29 cellular contexts compared by ENCODE assay signal in the genomic region with DNA sequence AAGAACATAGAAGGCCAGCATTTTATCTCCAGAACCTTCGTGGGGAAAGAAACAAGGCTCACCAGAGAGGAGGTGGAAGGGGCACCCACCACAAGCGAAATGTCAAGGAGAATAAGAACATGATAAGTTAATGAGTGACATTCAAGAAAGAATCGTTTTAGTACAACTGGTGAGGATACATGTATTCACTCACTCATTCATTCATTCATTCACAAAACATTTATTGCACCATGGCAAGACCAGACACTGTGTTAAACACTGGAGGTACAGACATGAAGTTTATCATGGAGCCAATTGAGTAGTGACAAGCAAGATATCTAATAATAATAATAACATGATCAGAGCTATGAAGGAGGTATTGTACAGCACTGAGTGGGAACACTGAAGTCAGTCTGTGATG. TPM values are rescaled to one million over a fixed set of nuclear protein-coding genes. Genes with fewer than 3 reads are reported as not detected.
DNase-seq lines count a peak whose midpoint lies in the region; ATAC-seq, FAIRE-seq and TF ChIP-seq lines count a peak whose summit lies in the region.
"Had no signal": no experiment of that assay in that cellular context is flagged by ENCODE, and none has a peak within 500 bp of the region (broad histone marks: within the 10 kb centered on the region; RNA-seq: fewer than 3 reads in every experiment).

No MANE protein-coding gene starts in this region.

- no peak for TF ChIP-seq CTCF in astrocyte (IDR thresholded peaks at IDR 0.05; ENCODE audit: insufficient read depth, low read depth, low read length)
- TF ChIP-seq CTCF in transverse colon (IDR thresholded peaks at IDR 0.05) = no peak

- CTCF ChIA-PET in activated naive CD4-positive, alpha-beta T cell treated with anti-CD3 and anti-CD28 coated beads, Interleukin-2, amount 10 ng/mL, durations not matched to agents 7 days and 5 days (lab: Charles Lee) = no interaction called here
- CTCF ChIA-PET in naive thymus-derived CD4-positive, alpha-beta T cell (lab: Charles Lee) = no interaction called here

- no peak for DNase-seq in activated naive CD4-positive, alpha-beta T cell treated with anti-CD3 and anti-CD28 coated beads, Interleukin-2, amount 10 ng/mL, durations not matched to agents 7 days and 5 days
- DNase-seq in activated naive CD4-positive, alpha-beta T cell (lab: John Stamatoyannopoulos, UW) = no peak
- DNase-seq in astrocyte (ENCODE audit: low read depth) (no peak), transverse colon (no peak)
- no peak for DNase-seq in naive thymus-derived CD4-positive, alpha-beta T cell
- DNase-seq: activated CD4-positive, alpha-beta T cell treated with anti-CD3 and anti-CD28 coated beads for 36 hours; activated CD8-positive, alpha-beta T cell treated with anti-CD3 and anti-CD28 coated beads for 36 hours; activated effector memory CD4-positive, alpha-beta T cell treated with anti-CD3 and anti-CD28 coated beads, Interleukin-2, amount 50 U/mL, for 16 hours; cerebellar nuclear complex; EL; GOT3; heart right ventricle; KG1; midbrain; NCI-H1092 treated with DMSO at 0.1 percent for 48 hours; NCI-H187 treated with DMSO at 0.1 percent for 48 hours; NCI-H2171; NCI-H524 treated with DMSO at 0.1 percent for 48 hours; Peyer's patch; SHP77; small intestine; stimulated activated naive CD8-positive, alpha-beta T cell treated with anti-CD3 and anti-CD28 coated beads, Interleukin-15, Interleukin-2, amounts not matched to agents 100 U/mL and 50 U/mL, for 24 hours; testis had no signal

- no peak overlapping the region for H2AFZ ChIP-seq in astrocyte (ENCODE audit: low read depth, low read length)

- peaks cover 26% of the 10 kb centered on the region for H3K4me1 Mint-ChIP-seq in activated naive CD4-positive, alpha-beta T cell treated with anti-CD3 and anti-CD28 coated beads, Interleukin-2, amount 10 ng/mL, durations not matched to agents 7 days and 5 days
- peaks cover 10% of the 10 kb centered on the region for H3K4me1 Mint-ChIP-seq in astrocyte (ENCODE audit: low read depth, unreplicated experiment)
- H3K4me1 Mint-ChIP-seq in naive thymus-derived CD4-positive, alpha-beta T cell = peaks cover 22 to 35% (median 27%) of the 10 kb centered on the region in 7 donors

- no peak overlapping the region for H3K4me3 Mint-ChIP-seq in activated naive CD4-positive, alpha-beta T cell treated with anti-CD3 and anti-CD28 coated beads, Interleukin-2, amount 10 ng/mL, durations not matched to agents 7 days and 5 days
- peak overlapping the region; percentile 34 for H3K4me3 Mint-ChIP-seq in astrocyte (ENCODE audit: unreplicated experiment)
- H3K4me3 Mint-ChIP-seq in naive thymus-derived CD4-positive, alpha-beta T cell = peak overlapping the region in 5 of 10 donors; percentile 37 to 99 (median 84)

- no peaks in the 10 kb centered on the region for H3K9me3 Mint-ChIP-seq in activated naive CD4-positive, alpha-beta T cell treated with anti-CD3 and anti-CD28 coated beads, Interleukin-2, amount 10 ng/mL, durations not matched to agents 7 days and 5 days
- H3K9me3 Mint-ChIP-seq in astrocyte (ENCODE audit: unreplicated experiment) = no peaks in the 10 kb centered on the region
- peaks cover 0 to 4% (median 0%) of the 10 kb centered on the region in 11 donors for H3K9me3 Mint-ChIP-seq in naive thymus-derived CD4-positive, alpha-beta T cell
- H3K9me3 Mint-ChIP-seq: activated CD8-positive, alpha-beta T cell treated with anti-CD3 and anti-CD28 coated beads for 36 hours had no signal

- H3K27ac ChIP-seq in astrocyte (ENCODE audit: low read depth, low read length) (no peak overlapping the region), transverse colon (peak overlapping the region; percentile 71 to 100 (median 99))
- H3K27ac ChIP-seq in naive thymus-derived CD4-positive, alpha-beta T cell (ENCODE audit: low read depth, low read length) = no peak overlapping the region

- H3K36me3 ChIP-seq in astrocyte (ENCODE audit: insufficient read depth, low read length) (no peaks in the 10 kb centered on the region), transverse colon (no peaks in the 10 kb centered on the region)
- no peaks in the 10 kb centered on the region for H3K36me3 ChIP-seq in naive thymus-derived CD4-positive, alpha-beta T cell (ENCODE audit: control insufficient read depth in 2 of 3, insufficient read depth in 3 of 3, low read length in 3 of 3)
- H3K36me3 ChIP-seq: heart right ventricle, Peyer's patch, vagina had no signal

- TF ChIP-seq EP300 in transverse colon (IDR thresholded peaks at IDR 0.05; ENCODE audit: low read depth) = no peak

- H3K4me1 ChIP-seq in astrocyte (ENCODE audit: insufficient read depth, low read length) (no peaks in the 10 kb centered on the region), transverse colon (peaks cover 5 to 47% (median 21%) of the 10 kb centered on the region in 4 donors)
- peaks cover 0 to 11% of the 10 kb centered on the region in 2 donors for H3K4me1 ChIP-seq in naive thymus-derived CD4-positive, alpha-beta T cell (ENCODE audit: control insufficient read depth in 2 of 2, insufficient read depth in 2 of 2, low read length in 2 of 2)
- H3K4me1 ChIP-seq: testis had no signal

- H3K27me3 ChIP-seq in astrocyte (ENCODE audit: insufficient read depth, low read length) (no peaks in the 10 kb centered on the region), transverse colon (no peaks in the 10 kb centered on the region)
- H3K27me3 ChIP-seq in naive thymus-derived CD4-positive, alpha-beta T cell (ENCODE audit: control insufficient read depth in 2 of 2, insufficient read depth in 2 of 2, low read length in 2 of 2) = no peaks in the 10 kb centered on the region
- H3K27me3 ChIP-seq: heart right ventricle, Peyer's patch, testis, vagina had no signal

- H3K4me2 ChIP-seq in astrocyte (ENCODE audit: low read length) = no peak overlapping the region

- H3K27ac Mint-ChIP-seq in activated naive CD4-positive, alpha-beta T cell treated with anti-CD3 and anti-CD28 coated beads, Interleukin-2, amount 10 ng/mL, durations not matched to agents 7 days and 5 days = peak overlapping the region; percentile 90
- no peak overlapping the region for H3K27ac Mint-ChIP-seq in astrocyte (ENCODE audit: unreplicated experiment)
- peak overlapping the region in 6 of 9 donors; percentile 2 to 93 (median 92) for H3K27ac Mint-ChIP-seq in naive thymus-derived CD4-positive, alpha-beta T cell

- H3K9ac ChIP-seq in astrocyte (ENCODE audit: low read length) = no peak overlapping the region

- H3K79me2 ChIP-seq in astrocyte (ENCODE audit: insufficient read depth, low read length) = no peaks in the 10 kb centered on the region

- POLR2A ChIA-PET in naive thymus-derived CD4-positive, alpha-beta T cell (lab: Charles Lee) = interaction anchor here (1.0 kb wide), 1 partner anchor 196 kb away, joined by 4 read pairs; the partner anchor contains the start of gene NOD1

- no peaks in the 10 kb centered on the region for H3K27me3 Mint-ChIP-seq in activated naive CD4-positive, alpha-beta T cell treated with anti-CD3 and anti-CD28 coated beads, Interleukin-2, amount 10 ng/mL, durations not matched to agents 7 days and 5 days
- peaks cover 11% of the 10 kb centered on the region for H3K27me3 Mint-ChIP-seq in astrocyte (ENCODE audit: low read depth, unreplicated experiment)
- peaks cover 0 to 4% (median 0%) of the 10 kb centered on the region in 5 donors for H3K27me3 Mint-ChIP-seq in naive thymus-derived CD4-positive, alpha-beta T cell
- H3K27me3 Mint-ChIP-seq: activated CD4-positive, alpha-beta T cell treated with anti-CD3 and anti-CD28 coated beads for 36 hours; activated CD8-positive, alpha-beta T cell treated with anti-CD3 and anti-CD28 coated beads for 36 hours had no signal

- intact Hi-C loops in naive thymus-derived CD4-positive, alpha-beta T cell (cut with micrococcal nuclease) = loop anchor here in 1 of 2 donors (5.0 to 10.0 kb wide), 2 partner anchors 120 to 162 kb away; no protein-coding TSS in a partner anchor
- intact Hi-C loops in transverse colon (cut with DNase I; ENCODE audit: low total_unique reads) = no loop called here

- ATAC-seq in naive thymus-derived CD4-positive, alpha-beta T cell = no peak
- ATAC-seq in HG02981 (IDR thresholded peaks at IDR 0.05; ENCODE audit: unreplicated experiment) (no peak), HG03159 (IDR thresholded peaks at IDR 0.05; ENCODE audit: unreplicated experiment) (no peak), GM21367 (IDR thresholded peaks at IDR 0.05; ENCODE audit: unreplicated experiment) (no peak)
- ATAC-seq: activated CD4-positive, alpha-beta T cell treated with anti-CD3 and anti-CD28 coated beads for 36 hours; activated CD8-positive, alpha-beta T cell treated with anti-CD3 and anti-CD28 coated beads for 36 hours; heart right ventricle; stimulated activated naive CD8-positive, alpha-beta T cell treated with anti-CD3 and anti-CD28 coated beads, Interleukin-15, Interleukin-2, amounts not matched to agents 100 U/mL and 50 U/mL, for 24 hours had no signal

- FAIRE-seq in astrocyte (lab: Jason Lieb, UNC) = no peak
- FAIRE-seq: frontal cortex, GM19239, small intestine had no signal

- 60 to 85% methylated on average over 3 of the region's 3 CpGs for WGBS in transverse colon (ENCODE audit: low coverage in 1 of 2), 2 donors

- H4K20me1 ChIP-seq in astrocyte (ENCODE audit: insufficient read depth, low read length) = no peaks in the 10 kb centered on the region

- peaks cover 14% of the 10 kb centered on the region for H3K36me3 Mint-ChIP-seq in activated naive CD4-positive, alpha-beta T cell treated with anti-CD3 and anti-CD28 coated beads, Interleukin-2, amount 10 ng/mL, durations not matched to agents 7 days and 5 days
- no peaks in the 10 kb centered on the region for H3K36me3 Mint-ChIP-seq in astrocyte (ENCODE audit: low read depth, unreplicated experiment)
- peaks cover 0 to 14% (median 3%) of the 10 kb centered on the region in 5 donors for H3K36me3 Mint-ChIP-seq in naive thymus-derived CD4-positive, alpha-beta T cell

- H3K9me3 ChIP-seq in astrocyte (ENCODE audit: insufficient read depth, low read depth, low read length) = no peaks in the 10 kb centered on the region
- no peaks in the 10 kb centered on the region for H3K9me3 ChIP-seq in naive thymus-derived CD4-positive, alpha-beta T cell (ENCODE audit: control insufficient read depth in 2 of 3, low read length in 3 of 3)
- H3K9me3 ChIP-seq in transverse colon = no peaks in the 10 kb centered on the region
- H3K9me3 ChIP-seq: Peyer's patch, testis, vagina had no signal

- in situ Hi-C loops in transverse colon (cut with MboI; ENCODE audit: low pct_ligation_motif_present in 1 of 4, low pct_unique_long_range_greater_than_20kb in 1 of 4, low sequenced_read_pairs in 3 of 4) = loop anchor here in 2 of 4 donors (10.0 to 25.0 kb wide), 2 partner anchors 122 to 180 kb away; no protein-coding TSS in a partner anchor

- no peak for TF ChIP-seq POLR2A in transverse colon (IDR thresholded peaks at IDR 0.05)

- H3K4me3 ChIP-seq in astrocyte (ENCODE audit: insufficient read depth, low read depth, low read length) (no peak overlapping the region), transverse colon (no peak overlapping the region)
- H3K4me3 ChIP-seq in naive thymus-derived CD4-positive, alpha-beta T cell (ENCODE audit: low read length) = no peak overlapping the region
- H3K4me3 ChIP-seq: heart right ventricle, Peyer's patch, testis, vagina had no signal

RNA-seq across cellular contexts. Expression of gene ZNRF2, which starts 1.7 kb away (rescaled TPM):
- total RNA-seq in astrocyte (9.2 and 9.9 TPM in 2 replicates), transverse colon (10 to 100 TPM; 60.8 to 83.0 (median 69.6) TPM)
- total RNA-seq in naive thymus-derived CD4-positive, alpha-beta T cell = 10 to 100 TPM; 13.7 to 28.0 (median 24.4) TPM
- polyA plus RNA-seq in naive thymus-derived CD4-positive, alpha-beta T cell = under 1 TPM; 0.69 to 0.98 TPM

Comparison
In these comparisons a context has a peak if more than half of its experiments do, and no peak if none do; other contexts are left out.
1. H3K27ac ChIP-seq: peak in transverse colon (4 of 4); none in astrocyte (single experiment) and naive thymus-derived CD4-positive, alpha-beta T cell (single experiment).